In the genomic region with DNA sequence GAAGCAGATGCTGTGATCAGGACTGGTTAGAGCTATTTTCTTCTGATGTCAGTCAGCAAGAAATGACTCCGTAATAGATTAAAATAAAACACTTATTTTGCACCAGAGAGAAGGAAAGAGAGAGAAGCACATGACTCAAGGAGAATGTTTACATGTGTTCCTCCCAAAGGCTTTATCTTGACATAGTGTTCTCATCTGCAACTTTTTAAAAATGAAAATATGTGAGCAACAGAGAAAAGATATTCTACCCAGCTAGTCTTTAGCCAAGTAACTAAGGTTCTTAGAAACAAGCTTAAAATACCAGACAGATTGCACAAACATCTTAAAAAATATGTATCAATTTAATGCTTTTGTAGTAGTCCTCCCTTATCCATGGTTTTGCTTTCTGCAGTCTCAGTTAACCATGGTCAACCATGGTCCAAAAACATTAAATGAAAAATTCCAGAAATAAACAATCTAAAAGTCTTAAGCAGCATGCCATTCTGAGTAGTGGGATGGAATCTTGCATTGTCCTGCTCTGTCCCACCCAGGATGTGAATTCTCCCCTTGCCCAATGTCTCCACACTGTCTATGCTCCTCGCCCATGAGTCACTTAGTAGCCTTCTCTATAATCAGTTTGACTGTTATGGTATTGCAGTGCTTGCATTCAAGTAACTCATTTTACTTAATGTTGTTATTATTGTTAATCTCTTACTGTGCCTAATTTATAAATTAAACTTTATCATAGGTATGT, we compare ENCODE assay signal across 30 cellular contexts. TPM values are rescaled to one million over a fixed set of nuclear protein-coding genes. Genes with fewer than 3 reads are reported as not detected.
"Had no signal": no experiment of that assay in that cellular context is flagged by ENCODE, and none has a peak within 500 bp of the region (broad histone marks: within the 10 kb centered on the region; RNA-seq: fewer than 3 reads in every experiment).

No MANE protein-coding gene starts in this region.

- FAIRE-seq: endothelial cell of umbilical vein, urothelium cell line had no signal

- H3K27me3 ChIP-seq: dorsolateral prefrontal cortex, tibial artery had no signal

- DNase-seq: activated CD4-positive, alpha-beta memory T cell treated with anti-CD3 and anti-CD28 coated beads, Interleukin-2, amount 10 ng/mL, durations not matched to agents 7 days and 5 days; activated CD4-positive, alpha-beta T cell treated with anti-CD3 and anti-CD28 coated beads, Interleukin-2, amount 10 ng/mL, durations not matched to agents 24 days and 14 days; activated effector memory CD4-positive, alpha-beta T cell treated with Interleukin-2 at 50 U/mL for 16 hours; activated naive CD4-positive, alpha-beta T cell treated with anti-CD3 and anti-CD28 coated beads, Interleukin-2, amount 10 ng/mL, durations not matched to agents 7 days and 5 days; activated T-cell treated with anti-CD3 and anti-CD28 coated beads, Interleukin-2, amount 50 U/mL, for 72 hours; aorta; caudate nucleus; dorsolateral prefrontal cortex; effector memory CD8-positive, alpha-beta T cell; lower lobe of right lung; mesendoderm; mucosa of descending colon; stimulated activated CD4-positive, alpha-beta T cell treated with anti-CD3 and anti-CD28 coated beads, Interleukin-4, amount 100 ng/mL, for 4 hours; stimulated activated naive CD8-positive, alpha-beta T cell treated with anti-CD3 and anti-CD28 coated beads, Interleukin-15, Interleukin-2, amounts not matched to agents 100 U/mL and 50 U/mL, for 24 hours; tibial artery had no signal

- H3K4me1 ChIP-seq: lower lobe of right lung, tibial artery had no signal

- H3K4me3 ChIP-seq: dorsolateral prefrontal cortex, lower lobe of right lung, mucosa of descending colon, tibial artery had no signal

- H3K9me3 ChIP-seq: lower lobe of right lung, mucosa of descending colon, tibial artery had no signal

- H3K27ac ChIP-seq: lower lobe of right lung, tibial artery, VCaP had no signal

- H3K36me3 ChIP-seq: lower lobe of right lung, tibial artery had no signal

- ATAC-seq: activated CD4-positive, CD25-positive, alpha-beta regulatory T cell treated with anti-CD3 and anti-CD28 coated beads, Interleukin-2, amount 50 U/mL, for 24 hours; activated T-cell treated with anti-CD3 and anti-CD28 coated beads, Interleukin-2, amount 50 U/mL, for 72 hours; effector memory CD8-positive, alpha-beta T cell; esophagus mucosa; left lobe of liver; lower lobe of right lung; mucosa of descending colon; stimulated activated naive CD8-positive, alpha-beta T cell treated with anti-CD3 and anti-CD28 coated beads, Interleukin-15, Interleukin-2, amounts not matched to agents 100 U/mL and 50 U/mL, for 24 hours had no signal

RNA-seq across cellular contexts. Expression of gene SERPINA10, which starts 9.9 kb away (rescaled TPM):
- total RNA-seq: activated CD4-positive, alpha-beta memory T cell treated with anti-CD3 and anti-CD28 coated beads, Interleukin-2, amount 10 ng/mL, durations not matched to agents 7 days and 5 days; activated CD4-positive, alpha-beta T cell treated with anti-CD3 and anti-CD28 coated beads, Interleukin-2, amount 10 ng/mL, durations not matched to agents 24 days and 14 days; activated T-cell treated with anti-CD3 and anti-CD28 coated beads, Interleukin-2, amount 50 U/mL, for 72 hours; aorta; endothelial cell of umbilical vein; esophagus mucosa; fibroblast of villous mesenchyme; glomerular endothelial cell; kidney epithelial cell; lower lobe of right lung; osteoblast; posterior vena cava; renal cortical epithelial cell; subcutaneous adipose tissue; T-helper 2 cell treated with Interferon-gamma antibody and Interleukin-4, amounts not matched to agents 100 ng/mL and 5 ng/mL, for 36 hours had no signal
- polyA plus RNA-seq: aorta, endothelial cell of umbilical vein, neural cell had no signal

RNA-seq across cellular contexts. Expression of gene SERPINA6, which starts 40.0 kb away (rescaled TPM):
- total RNA-seq: activated CD4-positive, alpha-beta memory T cell treated with anti-CD3 and anti-CD28 coated beads, Interleukin-2, amount 10 ng/mL, durations not matched to agents 7 days and 5 days; activated CD4-positive, alpha-beta T cell treated with anti-CD3 and anti-CD28 coated beads, Interleukin-2, amount 10 ng/mL, durations not matched to agents 24 days and 14 days; activated T-cell treated with anti-CD3 and anti-CD28 coated beads, Interleukin-2, amount 50 U/mL, for 72 hours; aorta; dorsolateral prefrontal cortex; endothelial cell of umbilical vein; esophagus mucosa; fibroblast of villous mesenchyme; glomerular endothelial cell; kidney epithelial cell; osteoblast; posterior vena cava; subcutaneous adipose tissue; T-helper 2 cell treated with Interferon-gamma antibody and Interleukin-4, amounts not matched to agents 100 ng/mL and 5 ng/mL, for 36 hours had no signal
- polyA plus RNA-seq: aorta, endothelial cell of umbilical vein, neural cell had no signal
